Comparison of ENCODE assay signal across 8 cellular contexts in the genomic region with DNA sequence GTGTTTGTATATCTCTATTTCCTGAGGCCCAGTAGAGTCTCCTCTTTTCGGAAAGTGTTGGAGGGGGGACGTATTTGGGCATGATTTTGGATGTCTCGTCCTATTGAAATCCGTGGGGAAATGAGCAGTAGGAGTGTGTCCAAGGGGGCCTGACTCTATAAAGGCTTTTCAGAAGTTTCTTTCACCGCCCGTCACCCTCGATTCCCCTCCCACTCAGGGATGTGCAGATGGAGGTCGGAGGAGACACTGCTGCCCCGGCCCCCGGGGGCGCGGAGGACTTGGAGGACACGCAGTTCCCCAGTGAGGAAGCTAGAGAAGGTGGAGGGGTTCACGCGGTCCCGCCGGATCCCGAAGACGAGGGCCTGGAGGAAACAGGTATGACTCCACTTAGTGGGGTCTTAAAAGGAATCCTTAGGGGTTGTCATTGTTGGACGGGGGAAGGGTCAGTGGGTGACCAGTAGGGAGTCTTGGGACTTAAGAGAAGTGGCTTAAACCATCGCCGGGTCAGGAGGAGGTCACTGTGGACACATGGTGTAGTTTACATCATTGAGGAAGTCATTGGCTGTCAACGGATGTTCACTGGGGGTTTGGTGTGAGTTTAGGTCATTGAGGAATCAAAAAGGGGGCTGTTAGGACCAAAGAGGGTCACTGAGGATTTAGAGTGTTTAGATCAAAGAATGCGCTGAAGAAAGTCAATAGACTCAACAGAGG. TPM values are rescaled to one million over a fixed set of nuclear protein-coding genes. Genes with fewer than 3 reads are reported as not detected.
DNase-seq lines count a peak whose midpoint lies in the region; ATAC-seq and TF ChIP-seq lines count a peak whose summit lies in the region.

No MANE protein-coding gene starts in this region.

- H3K4me3 ChIP-seq in gastrocnemius medialis: peak overlapping the region; percentile 74 to 93 (median 90)

- intact Hi-C loops in left cardiac atrium (cut with DNase I): no loop called here
- intact Hi-C loops in gastrocnemius medialis (cut with DNase I; ENCODE audit: low total_unique reads): loop anchor here (1.0 to 5.0 kb wide), 3 partner anchors 531 to 1544 kb away; partner anchors contain the start of genes KARS1, NUDT7, TERF2IP and WWOX

- H3K36me3 ChIP-seq in KOPT-K1 (ENCODE audit: insufficient read depth, low read length) (peaks cover 37% of the 10 kb centered on the region), gastrocnemius medialis (peaks cover 0 to 36% of the 10 kb centered on the region in 2 donors)

- ATAC-seq in left cardiac atrium (peak; percentile 0 to 1), gastrocnemius medialis (peak; percentile 1 to 3), HG02970 (IDR thresholded peaks at IDR 0.05; ENCODE audit: low FRiP score, unreplicated experiment) (no peak)

- no peak for TF ChIP-seq CTCF in gastrocnemius medialis (IDR thresholded peaks at IDR 0.05 in 4 of 5, conservative IDR thresholded peaks at IDR 0.05 in 1 of 5)

- H3K27ac ChIP-seq in KOPT-K1 (ENCODE audit: low read depth, low read length, poor library complexity, severe bottlenecking): peak overlapping the region; percentile 85
- H3K27ac ChIP-seq in gastrocnemius medialis: peak overlapping the region; percentile 93 to 96 (median 95)

- no peaks in the 10 kb centered on the region for H3K27me3 ChIP-seq in gastrocnemius medialis

- in situ Hi-C loops in gastrocnemius medialis (cut with MboI; ENCODE audit: low sequenced_read_pairs in 4 of 4): loop anchor here in 1 of 4 donors (25.0 kb wide), 2 partner anchors 1579 to 1729 kb away; partner anchors contain the start of genes ADAT1 and TMEM170A

- peaks cover 12 to 15% of the 10 kb centered on the region in 2 donors for H3K4me1 ChIP-seq in gastrocnemius medialis

- DNase-seq in NOMO-1 treated with DMSO at 0.1 percent for 48 hours (lab: John Stamatoyannopoulos, UW; ENCODE audit: unreplicated experiment) (peak; percentile 39), NOMO-1 treated with dmso at 0.1 percent for 144 hours (lab: John Stamatoyannopoulos, UW; ENCODE audit: unreplicated experiment) (no peak), left cardiac atrium (no peak), gastrocnemius medialis (no peak), HuH-7.5 (ENCODE audit: low spot score) (no peak)
- peak in 3 of 4 experiments; percentile 19 to 43 (median 42) for DNase-seq in activated naive CD4-positive, alpha-beta T cell (lab: John Stamatoyannopoulos, UW)

- TF ChIP-seq POLR2A in gastrocnemius medialis (IDR thresholded peaks at IDR 0.05): no peak

- H3K9me3 ChIP-seq in KOPT-K1 (ENCODE audit: insufficient read depth, low read length, poor library complexity, severe bottlenecking) (no peaks in the 10 kb centered on the region), gastrocnemius medialis (no peaks in the 10 kb centered on the region)

RNA-seq across cellular contexts. Expression of gene MON1B, which starts 0.4 kb away (rescaled TPM):
- total RNA-seq in left cardiac atrium: 10 to 100 TPM; 21.2 to 25.5 TPM
- total RNA-seq in gastrocnemius medialis: 10 to 100 TPM in 2 of 4 donors, 1 to 10 TPM in 2; 6.6 to 14.6 (median 10.6) TPM

RNA-seq across cellular contexts. Expression of gene SYCE1L, which starts 7.8 kb away (rescaled TPM):
- 1 to 10 TPM; 1.1 to 2.7 TPM for total RNA-seq in left cardiac atrium
- total RNA-seq in gastrocnemius medialis: not detected

Comparison
In these comparisons a context has a peak if more than half of its experiments do, and no peak if none do; other contexts are left out.
1. DNase-seq: peak in NOMO-1 treated with DMSO at 0.1 percent for 48 hours (single experiment) and activated naive CD4-positive, alpha-beta T cell (3 of 4); none in NOMO-1 treated with dmso at 0.1 percent for 144 hours (single experiment), left cardiac atrium (single experiment), gastrocnemius medialis (0 of 2) and HuH-7.5 (single experiment).